ENCODE assay signal across 1 cellular context in the genomic region with DNA sequence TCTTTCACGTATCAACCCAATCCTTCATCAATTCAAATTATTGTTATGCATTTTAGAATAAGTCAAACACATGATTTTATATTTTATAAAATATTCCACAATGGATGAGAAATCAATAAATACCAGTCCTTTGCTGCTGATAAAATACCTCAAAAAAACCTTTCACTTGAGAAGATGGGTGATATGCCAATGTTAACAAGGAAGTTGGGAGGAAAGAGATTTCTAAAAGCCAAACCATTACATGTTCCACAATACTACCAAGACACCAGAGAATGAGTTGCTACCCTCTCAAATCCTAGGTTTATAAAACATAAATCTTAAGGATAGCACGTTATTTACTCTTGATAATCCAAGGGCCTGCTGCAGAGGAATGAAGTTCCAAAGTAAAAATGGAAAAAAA.
TF ChIP-seq lines count a peak whose summit lies in the region.

No MANE protein-coding gene starts in this region.

TF ChIP-seq in H1, 55 proteins besides CTCF, POLR2A, EP300 and RAD21 (continued from another document):
- TF ChIP-seq TCF12 (IDR thresholded peaks at IDR 0.05; ENCODE audit: low read depth, low read length) = no peak
- TF ChIP-seq CHD2 (IDR thresholded peaks at IDR 0.05; ENCODE audit: low read length) = no peak
- no peak for TF ChIP-seq TEAD4 (IDR thresholded peaks at IDR 0.05; ENCODE audit: low read depth, low read length)
- no peak for TF ChIP-seq KDM5A (IDR thresholded peaks at IDR 0.05; ENCODE audit: low read length)
- TF ChIP-seq SAP30 (IDR thresholded peaks at IDR 0.05; ENCODE audit: insufficient read depth, insufficient replicate concordance, low read length) = no peak
- no peak for TF ChIP-seq HDAC2 (IDR thresholded peaks at IDR 0.05; ENCODE audit: borderline replicate concordance in 1 of 2, low read depth in 2 of 2, low read length in 2 of 2)
- no peak for TF ChIP-seq HDAC6 (IDR thresholded peaks at IDR 0.05; ENCODE audit: low read depth, low read length)
TF ChIP-seq in H1: peak in this region for 0.
